11 cellular contexts compared by ENCODE assay signal in the genomic region with DNA sequence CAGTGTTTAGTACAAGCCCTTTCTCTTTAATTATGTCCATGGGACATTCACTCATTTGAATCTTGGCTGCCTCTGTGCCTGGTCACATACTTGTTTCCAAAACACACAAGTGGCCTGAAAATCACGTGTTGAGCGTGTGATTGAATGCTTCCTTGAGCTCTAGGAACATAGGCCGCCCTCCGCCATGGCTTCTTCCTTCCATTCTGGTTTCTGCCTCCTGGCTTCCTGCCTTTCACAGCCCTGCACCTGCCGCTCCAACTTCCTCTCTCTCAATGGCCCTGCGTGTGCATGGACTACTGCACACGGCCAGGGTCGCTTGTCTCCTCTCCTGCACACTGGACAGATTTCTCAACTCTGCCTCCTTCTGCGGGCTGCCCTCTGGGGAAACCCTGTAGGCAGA.
DNase-seq lines count a peak whose midpoint lies in the region; ATAC-seq, FAIRE-seq and TF ChIP-seq lines count a peak whose summit lies in the region.
"Had no signal": no experiment of that assay in that cellular context is flagged by ENCODE, and none has a peak within 500 bp of the region (broad histone marks: within the 10 kb centered on the region; RNA-seq: fewer than 3 reads in every experiment).

No MANE protein-coding gene starts in this region.

- no peaks in the 10 kb centered on the region for H4K20me1 ChIP-seq in endothelial cell of umbilical vein (replicated peaks; ENCODE audit: control insufficient read depth, extremely low read depth, insufficient read depth, low read length)

- BruUV-seq in endothelial cell of umbilical vein (replicated peaks; lab: Mats Ljungman, UMichigan) = no TSS peak

- H3K27me3 ChIP-seq in endothelial cell of umbilical vein (ENCODE audit: control insufficient read depth in 2 of 2, insufficient read depth in 2 of 2, low read length in 2 of 2) (no peaks in the 10 kb centered on the region), pancreas (no peaks in the 10 kb centered on the region)

- peaks cover 37% of the 10 kb centered on the region for H3K4me1 ChIP-seq in endothelial cell of umbilical vein (ENCODE audit: control insufficient read depth, extremely low read depth, insufficient read depth, low read length)
- peaks cover 0 to 14% (median 9%) of the 10 kb centered on the region in 3 donors for H3K4me1 ChIP-seq in pancreas

- no peak overlapping the region for H2AFZ ChIP-seq in endothelial cell of umbilical vein (ENCODE audit: low read depth, low read length)

- H3K79me2 ChIP-seq in endothelial cell of umbilical vein (ENCODE audit: control insufficient read depth, insufficient read depth, low read length) = peaks cover 23% of the 10 kb centered on the region

- POLR2A ChIA-PET in endothelial cell of umbilical vein (lab: Charles Lee) = interaction anchor here (0.5 to 0.7 kb wide), 2 partner anchors 24 to 326 kb away, joined by 3 read pairs; no protein-coding TSS in a partner anchor

- CTCF ChIA-PET in endothelial cell of umbilical vein (lab: Charles Lee) = interaction anchor here (0.6 to 1.1 kb wide), 6 partner anchors 9 to 469 kb away, joined by 3 to 9 read pairs (median 4); no protein-coding TSS in a partner anchor

- no peak overlapping the region for H3K4me3 ChIP-seq in endothelial cell of umbilical vein (replicated peaks in 1 of 3; ENCODE audit: insufficient read depth in 1 of 3, low read depth in 1 of 3, low read length in 3 of 3)
- no peak overlapping the region for H3K4me3 ChIP-seq in pancreas
- H3K4me3 ChIP-seq: K562 had no signal

- H3K9ac ChIP-seq in endothelial cell of umbilical vein (replicated peaks; ENCODE audit: extremely low read depth, insufficient read depth, low read length) = peak overlapping the region; percentile 5

- DNase-seq in NCI-H2081 treated with DMSO at 0.1 percent for 48 hours (lab: John Stamatoyannopoulos, UW) (peak; percentile 66), endothelial cell of umbilical vein (ENCODE audit: low read depth, low spot score) (peak; percentile 78), pancreas (peak in 4 of 6 donors; percentile 44 to 76 (median 65)), mesenteric fat pad (ENCODE audit: low spot score) (no peak), GM19239 (ENCODE audit: insufficient read length, low spot score) (no peak), RKO (ENCODE audit: low spot score) (no peak)
- DNase-seq: EL had no signal

- H3K9me1 ChIP-seq in endothelial cell of umbilical vein (replicated peaks; ENCODE audit: control insufficient read depth, extremely low read depth, insufficient read depth, low read length) = no peaks in the 10 kb centered on the region

- FAIRE-seq in endothelial cell of umbilical vein (lab: Jason Lieb, UNC) = peak; percentile 75
- no peak for FAIRE-seq in pancreas (lab: Jason Lieb, UNC)
- no peak for FAIRE-seq in GM19239 (lab: Jason Lieb, UNC)
- FAIRE-seq: K562 had no signal

- TF ChIP-seq CTCF in endothelial cell of umbilical vein (IDR thresholded peaks at IDR 0.05; ENCODE audit: extremely low read depth in 1 of 2, insufficient read depth in 1 of 2, low read depth in 1 of 2, low read length in 2 of 2) (no peak), pancreas (IDR thresholded peaks at IDR 0.05) (no peak)

- H3K27ac ChIP-seq in endothelial cell of umbilical vein (ENCODE audit: insufficient read depth, low read depth, low read length) (peak overlapping the region; percentile 64), pancreas (peak overlapping the region in 2 of 4 donors; percentile 33 to 64)
- H3K27ac ChIP-seq: VCaP had no signal

- intact Hi-C loops in endothelial cell of umbilical vein (cut with micrococcal nuclease) = loop anchor here (5.0 kb wide), 1 partner anchor 36 kb away; no protein-coding TSS in a partner anchor
- intact Hi-C loops in pancreas (cut with DNase I) = no loop called here

- no peaks in the 10 kb centered on the region for H3K9me3 ChIP-seq in endothelial cell of umbilical vein (replicated peaks; ENCODE audit: control insufficient read depth, insufficient read depth, low read length)
- no peaks in the 10 kb centered on the region for H3K9me3 ChIP-seq in pancreas

- dilution Hi-C loops in endothelial cell of umbilical vein (cut with MboI; ENCODE audit: extremely low pct_ligation_motif_present, low sequenced_read_pairs) = no loop called here

- peak overlapping the region; percentile 1 for H3K4me2 ChIP-seq in endothelial cell of umbilical vein (ENCODE audit: insufficient read depth, low read length)

- ATAC-seq in GM18858 (IDR thresholded peaks at IDR 0.05; ENCODE audit: unreplicated experiment) = peak; percentile 39
- peak; percentile 88 to 96 (median 94) for ATAC-seq in pancreas
- ATAC-seq in GM19395 (IDR thresholded peaks at IDR 0.05; ENCODE audit: unreplicated experiment) = no peak
- ATAC-seq: K562 had no signal

- 19 to 24% methylated on average over 9 of the region's 9 CpGs for WGBS in pancreas, 2 donors

- H3K36me3 ChIP-seq in endothelial cell of umbilical vein (ENCODE audit: control insufficient read depth in 2 of 2, extremely low read depth in 1 of 2, insufficient read depth in 2 of 2, low read length in 2 of 2) (peaks cover 10 to 11% of the 10 kb centered on the region in 2 experiments), pancreas (no peaks in the 10 kb centered on the region)

- TF ChIP-seq POLR2A in endothelial cell of umbilical vein (IDR thresholded peaks at IDR 0.05; ENCODE audit: low read depth, low read length) = no peak

TF ChIP-seq in endothelial cell of umbilical vein, 7 proteins besides CTCF, POLR2A, EP300 and RAD21:
- TF ChIP-seq JUN (IDR thresholded peaks at IDR 0.05; ENCODE audit: borderline replicate concordance, insufficient read depth, insufficient read length, low read depth) (no peak), FOS (IDR thresholded peaks at IDR 0.05; ENCODE audit: borderline replicate concordance, insufficient read depth, low read length) (no peak), POLR2AphosphoS5 (IDR thresholded peaks at IDR 0.05; ENCODE audit: insufficient read depth, low read depth, low read length) (no peak), GATA2 (IDR thresholded peaks at IDR 0.05; ENCODE audit: insufficient read depth, insufficient read length, low read depth, low read length) (no peak), EZH2 (IDR thresholded peaks at IDR 0.05; ENCODE audit: borderline replicate concordance, low read depth, low read length, severe bottlenecking) (no peak), MYC (IDR thresholded peaks at IDR 0.05; ENCODE audit: low read depth, low read length) (no peak)
- TF ChIP-seq, protein P1, sequence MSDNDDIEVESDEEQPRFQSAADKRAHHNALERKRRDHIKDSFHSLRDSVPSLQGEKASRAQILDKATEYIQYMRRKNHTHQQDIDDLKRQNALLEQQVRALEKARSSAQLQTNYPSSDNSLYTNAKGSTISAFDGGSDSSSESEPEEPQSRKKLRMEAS (IDR thresholded peaks at IDR 0.05; ENCODE audit: insufficient read depth, insufficient read length) = peak; percentile 80
TF ChIP-seq in endothelial cell of umbilical vein: peak in this region for 1.

Comparison
In these comparisons a context has a peak if more than half of its experiments do, and no peak if none do; other contexts are left out.
1. DNase-seq: peak in NCI-H2081 treated with DMSO at 0.1 percent for 48 hours (single experiment), endothelial cell of umbilical vein (single experiment) and pancreas (4 of 6); none in mesenteric fat pad (single experiment), GM19239 (single experiment) and RKO (single experiment).